Comparison of ENCODE assay signal across 15 cellular contexts in genomic region chr2:156505696-156506095, GRCh38.
DNase-seq lines count a peak whose midpoint lies in the region; ATAC-seq and TF ChIP-seq lines count a peak whose summit lies in the region.
"Had no signal": no experiment of that assay in that cellular context is flagged by ENCODE, and none has a peak within 500 bp of the region (broad histone marks: within the 10 kb centered on the region; RNA-seq: fewer than 3 reads in every experiment).

No MANE protein-coding gene starts in this region.

- CTCF ChIA-PET in HEK293T (lab: Yijun Ruan, JAX), result no interaction called here

- no peaks in the 10 kb centered on the region for H3K9me3 ChIP-seq in MM.1S (replicated peaks; ENCODE audit: insufficient read depth, low read length)

- no peaks in the 10 kb centered on the region for H3K4me1 ChIP-seq in MM.1S (ENCODE audit: low read length)
- H3K4me1 ChIP-seq: foreskin keratinocyte had no signal

- no peak overlapping the region for H3K4me3 ChIP-seq in MM.1S (ENCODE audit: low read length)

- H3K9me2 ChIP-seq in MM.1S (replicated peaks; ENCODE audit: insufficient read depth, low read length), result no peaks in the 10 kb centered on the region

- no peak overlapping the region for H3K27ac ChIP-seq in MM.1S (ENCODE audit: low read length)
- H3K27ac ChIP-seq: brain microvascular endothelial cell, foreskin keratinocyte had no signal

- DNase-seq in MV-4-11 (lab: John Stamatoyannopoulos, UW) (peak; percentile 25), MM.1S (no peak), HEK293T (ENCODE audit: extremely low spot score) (no peak), inferior parietal cortex (ENCODE audit: extremely low spot score) (no peak)
- DNase-seq: activated CD4-positive, alpha-beta T cell treated with anti-CD3 and anti-CD28 coated beads, Interleukin-2, amount 10 ng/mL, durations not matched to agents 24 days and 14 days; brain microvascular endothelial cell; DMS153; effector memory CD4-positive, alpha-beta T cell; foreskin keratinocyte; NCI-H345; stimulated activated CD4-positive, alpha-beta T cell treated with anti-CD3 and anti-CD28 coated beads, Interleukin-1b, Interleukin-23, amount 100 ng/mL, for 48 hours had no signal

- no peak overlapping the region for H3K4me2 ChIP-seq in MM.1S (ENCODE audit: low read depth, low read length)

- no peaks in the 10 kb centered on the region for H3K27me3 ChIP-seq in MM.1S (replicated peaks; ENCODE audit: insufficient read depth, low read length)
- H3K27me3 ChIP-seq: brain microvascular endothelial cell, foreskin keratinocyte had no signal

- H2AFZ ChIP-seq in MM.1S (ENCODE audit: low read length), result no peak overlapping the region

- peaks cover 6% of the 10 kb centered on the region; the same call in 1 of the 2 replicates for H3F3A ChIP-seq in MM.1S (ENCODE audit: insufficient read depth, low read length)

- no peaks in the 10 kb centered on the region for H3K79me2 ChIP-seq in MM.1S (ENCODE audit: low read length)

- ATAC-seq in GM18520 (IDR thresholded peaks at IDR 0.05; ENCODE audit: unreplicated experiment), result peak; percentile 71
- ATAC-seq in GM21423 (IDR thresholded peaks at IDR 0.05; ENCODE audit: unreplicated experiment), result peak; percentile 75
- peak; percentile 78 for ATAC-seq in HG03025 (IDR thresholded peaks at IDR 0.05; ENCODE audit: low FRiP score, unreplicated experiment)
- ATAC-seq in SK-N-SH treated with all-trans-retinoic acid at 6 μM for 48 hours, result no peak
- ATAC-seq: foreskin keratinocyte had no signal

- no peaks in the 10 kb centered on the region for H3K36me3 ChIP-seq in MM.1S (replicated peaks; ENCODE audit: insufficient read depth, low read length)
- H3K36me3 ChIP-seq: brain microvascular endothelial cell had no signal

- H3K9ac ChIP-seq in MM.1S (ENCODE audit: low read length), result no peak overlapping the region

- TF ChIP-seq CTCF in MM.1S (IDR thresholded peaks at IDR 0.05; ENCODE audit: low read length), result no peak

- POLR2A ChIA-PET in HEK293T (lab: Yijun Ruan, JAX), result no interaction called here

- no peaks in the 10 kb centered on the region for H4K20me1 ChIP-seq in MM.1S (ENCODE audit: insufficient read depth, low read length)

TF ChIP-seq in SK-N-SH treated with all-trans-retinoic acid at 6 μM for 48 hours, 23 proteins besides CTCF, POLR2A, EP300 and RAD21:
- no peak for TF ChIP-seq ZC3H10 (CRISPR knock-in tag; IDR thresholded peaks at IDR 0.05)
TF ChIP-seq in SK-N-SH treated with all-trans-retinoic acid at 6 μM for 48 hours: peak in this region for 0.

TF ChIP-seq in HEK293T, 16 proteins besides CTCF, POLR2A, EP300 and RAD21:
- TF ChIP-seq PKNOX1 (IDR thresholded peaks at IDR 0.05), result no peak
- no peak for TF ChIP-seq LEF1 (IDR thresholded peaks at IDR 0.05; ENCODE audit: borderline replicate concordance)
- TF ChIP-seq HDGF (IDR thresholded peaks at IDR 0.05; ENCODE audit: borderline replicate concordance), result no peak
- no peak for TF ChIP-seq ARNT (IDR thresholded peaks at IDR 0.05)
- no peak for TF ChIP-seq FOXM1 (IDR thresholded peaks at IDR 0.05; ENCODE audit: borderline replicate concordance)
- TF ChIP-seq BHLHE40 (IDR thresholded peaks at IDR 0.05; ENCODE audit: borderline replicate concordance), result no peak
- TF ChIP-seq FOXK2 (IDR thresholded peaks at IDR 0.05), result no peak
- no peak for TF ChIP-seq ZNF384 (IDR thresholded peaks at IDR 0.05)
- no peak for TF ChIP-seq SP1 (IDR thresholded peaks at IDR 0.05)
- no peak for TF ChIP-seq NFRKB (IDR thresholded peaks at IDR 0.05)
- TF ChIP-seq SUZ12 (IDR thresholded peaks at IDR 0.05), result no peak
- no peak for TF ChIP-seq FOXA1 (IDR thresholded peaks at IDR 0.05)
- no peak for TF ChIP-seq ELF4 (IDR thresholded peaks at IDR 0.05)
- TF ChIP-seq CTBP1 (IDR thresholded peaks at IDR 0.05; ENCODE audit: borderline replicate concordance), result no peak
- no peak for TF ChIP-seq TARDBP (IDR thresholded peaks at IDR 0.05)
- TF ChIP-seq L3MBTL2 (conservative IDR thresholded peaks at IDR 0.05), result no peak
